ENCODE assay signal across 9 cellular contexts in the genomic region with DNA sequence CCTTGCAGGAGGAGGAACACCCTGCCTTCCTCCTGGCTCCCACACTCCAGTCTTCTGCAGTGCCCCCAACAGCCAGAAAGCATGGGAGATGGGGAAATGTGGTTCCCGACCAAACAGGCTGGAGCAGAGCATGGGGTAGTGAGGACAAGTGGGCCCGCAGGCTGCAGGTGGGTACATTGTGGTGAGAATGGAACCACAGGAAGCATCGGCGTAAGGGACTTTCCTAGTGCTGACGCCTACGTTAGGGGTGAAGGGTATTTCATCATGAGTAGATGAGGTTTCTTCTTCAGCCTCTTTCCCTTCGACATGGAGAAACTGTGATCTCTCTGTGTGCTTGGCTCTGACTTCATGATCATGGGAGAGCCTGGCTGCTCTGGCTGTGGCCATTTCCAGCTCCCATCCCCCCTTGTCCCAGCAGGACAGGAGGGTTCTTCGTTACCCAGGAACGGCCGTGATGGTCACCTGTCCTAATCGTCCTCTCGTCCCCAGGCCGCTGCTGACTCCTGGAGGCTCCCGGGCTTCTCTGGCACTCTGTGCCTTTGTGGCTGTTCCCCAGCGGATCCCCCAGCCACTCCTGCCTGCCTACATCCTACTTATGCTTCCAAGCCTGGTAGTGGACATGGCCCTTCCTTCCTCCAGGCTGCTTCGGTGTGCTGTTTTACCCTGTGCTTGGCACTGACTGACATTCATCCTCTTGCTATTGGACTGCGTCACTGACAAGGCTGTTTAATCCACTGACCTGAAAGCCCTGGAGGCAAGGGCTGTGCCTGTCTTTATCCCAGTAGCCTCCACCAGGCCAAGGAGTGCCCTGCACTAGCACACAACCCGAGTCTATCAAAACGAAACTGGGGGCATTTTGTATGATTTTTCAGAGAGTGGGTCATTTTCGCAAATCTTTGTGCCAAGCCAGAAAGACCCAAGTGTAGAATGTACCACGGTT.
DNase-seq lines count a peak whose midpoint lies in the region; ATAC-seq, FAIRE-seq and TF ChIP-seq lines count a peak whose summit lies in the region.
"Had no signal": no experiment of that assay in that cellular context is flagged by ENCODE, and none has a peak within 500 bp of the region (broad histone marks: within the 10 kb centered on the region; RNA-seq: fewer than 3 reads in every experiment).

No MANE protein-coding gene starts in this region.

- no peak overlapping the region for H3K9ac ChIP-seq in GM23248

- H4K20me1 ChIP-seq in GM23248 (ENCODE audit: insufficient read depth), result no peaks in the 10 kb centered on the region

- H3F3A ChIP-seq in GM23248 (ENCODE audit: insufficient read depth), result no peaks in the 10 kb centered on the region

- no peaks in the 10 kb centered on the region for H3K79me2 ChIP-seq in GM23248 (ENCODE audit: insufficient read depth)

- in situ Hi-C loops in GM23248 (cut with MboI), result no loop called here

- WGBS in right cardiac atrium, result 78% methylated on average over 21 of the region's 21 CpGs
- 54 to 56% methylated on average over 21 of the region's 21 CpGs for WGBS in GM23248 (ENCODE audit: low coverage in 1 of 2, low lambda C conversion rate in 2 of 2, missing lambda C conversion rate in 2 of 2), 2 experiments

- no peaks in the 10 kb centered on the region for H3K9me3 ChIP-seq in right cardiac atrium (ENCODE audit: control insufficient read depth, low read length)
- H3K9me3 ChIP-seq in GM23248 (ENCODE audit: low read depth), result no peaks in the 10 kb centered on the region

- H3K27me3 ChIP-seq in foreskin keratinocyte, result no peaks in the 10 kb centered on the region
- H3K27me3 ChIP-seq in right cardiac atrium (ENCODE audit: control insufficient read depth, insufficient read depth), result no peaks in the 10 kb centered on the region
- H3K27me3 ChIP-seq in GM23248 (replicated peaks; ENCODE audit: insufficient read depth), result no peaks in the 10 kb centered on the region; the same call in 1 of the 2 replicates

- no peaks in the 10 kb centered on the region for H3K9me2 ChIP-seq in GM23248 (ENCODE audit: insufficient read depth)

- H2AFZ ChIP-seq in GM23248, result no peak overlapping the region

- H3K4me3 ChIP-seq in right cardiac atrium (ENCODE audit: low read length) (no peak overlapping the region), GM23248 (no peak overlapping the region)

- no peaks in the 10 kb centered on the region for H3K36me3 ChIP-seq in GM23248 (ENCODE audit: low read depth)

- peak; percentile 67 for ATAC-seq in HG03108 (IDR thresholded peaks at IDR 0.05; ENCODE audit: unreplicated experiment)
- ATAC-seq in foreskin keratinocyte, result no peak
- no peak for ATAC-seq in right cardiac atrium

- peak; percentile 91 for FAIRE-seq in GM12891 (lab: Jason Lieb, UNC)

- H3K4me2 ChIP-seq in GM23248 (ENCODE audit: unreplicated experiment), result no peak overlapping the region

- H3K4me1 ChIP-seq in foreskin keratinocyte (no peaks in the 10 kb centered on the region), right cardiac atrium (ENCODE audit: control insufficient read depth, insufficient read depth, low read length) (no peaks in the 10 kb centered on the region), GM23248 (ENCODE audit: insufficient read depth) (no peaks in the 10 kb centered on the region)

- H3K27ac ChIP-seq in foreskin keratinocyte (no peak overlapping the region), right cardiac atrium (ENCODE audit: low read length) (no peak overlapping the region), GM23248 (no peak overlapping the region)

- intact Hi-C loops in right cardiac atrium (cut with DNase I), result loop anchor here in 1 of 4 donors (10.0 kb wide), 1 partner anchor 79 kb away; no protein-coding TSS in a partner anchor

- DNase-seq in GM12891 (ENCODE audit: insufficient read length, low spot score) (peak; percentile 47), activated T-cell treated with anti-CD3 and anti-CD28 coated beads for 1 hour (ENCODE audit: low read depth) (peak; percentile 30), foreskin keratinocyte (no peak), right cardiac atrium (no peak), GM23248 (no peak), MV-4-11 (lab: John Stamatoyannopoulos, UW) (no peak)
- DNase-seq in stimulated activated CD4-positive, alpha-beta T cell treated with anti-CD3 and anti-CD28 coated beads, Interleukin-12 subunit alpha, Interleukin-12 subunit beta, amount 100 ng/mL, for 4 hours, result peak; percentile 37
- DNase-seq: hippocampal formation had no signal

- TF ChIP-seq CTCF in foreskin keratinocyte (conservative IDR thresholded peaks at IDR 0.05), result no peak

- TF ChIP-seq POLR2A in GM12891 (IDR thresholded peaks at IDR 0.05; ENCODE audit: low read depth, low read length), result peak; percentile 52; the same call in 1 of the 2 replicates

TF ChIP-seq in GM12891, 5 proteins besides CTCF, POLR2A, EP300 and RAD21:
- TF ChIP-seq TAF1 (IDR thresholded peaks at IDR 0.05; ENCODE audit: low read depth, low read length), result 0 out of 2 replicates have a peak, but pooled peaks have one; percentile 35
- TF ChIP-seq SPI1 (IDR thresholded peaks at IDR 0.05; ENCODE audit: low read depth, low read length), result no peak
TF ChIP-seq in GM12891: peak in this region for 1.

Comparison
In these comparisons a context has a peak if more than half of its experiments do, and no peak if none do; other contexts are left out.
1. DNase-seq: peak in GM12891 (single experiment), activated T-cell treated with anti-CD3 and anti-CD28 coated beads for 1 hour (single experiment) and stimulated activated CD4-positive, alpha-beta T cell treated with anti-CD3 and anti-CD28 coated beads, Interleukin-12 subunit alpha, Interleukin-12 subunit beta, amount 100 ng/mL, for 4 hours (single experiment); none in foreskin keratinocyte (0 of 2), right cardiac atrium (0 of 3), GM23248 (single experiment) and MV-4-11 (single experiment).